In genomic region chr22:46352276-46352675, GRCh38 we compare ENCODE assay signal across 1 cellular context.
TF ChIP-seq lines count a peak whose summit lies in the region.

No MANE protein-coding gene starts in this region.

TF ChIP-seq in HCT116, 20 proteins besides CTCF, POLR2A, EP300 and RAD21 (continued from another document):
- no peak for TF ChIP-seq ZBTB33 (IDR thresholded peaks at IDR 0.05; ENCODE audit: extremely low read depth, insufficient replicate concordance, low read length)
